Comparison of ENCODE assay signal across 1 cellular context in genomic region chr5:134427540-134428041, GRCh38.
TF ChIP-seq lines count a peak whose summit lies in the region.

No MANE protein-coding gene starts in this region.

TF ChIP-seq in HepG2, 621 proteins besides CTCF, POLR2A, EP300 and RAD21:
- TF ChIP-seq, protein P1, sequence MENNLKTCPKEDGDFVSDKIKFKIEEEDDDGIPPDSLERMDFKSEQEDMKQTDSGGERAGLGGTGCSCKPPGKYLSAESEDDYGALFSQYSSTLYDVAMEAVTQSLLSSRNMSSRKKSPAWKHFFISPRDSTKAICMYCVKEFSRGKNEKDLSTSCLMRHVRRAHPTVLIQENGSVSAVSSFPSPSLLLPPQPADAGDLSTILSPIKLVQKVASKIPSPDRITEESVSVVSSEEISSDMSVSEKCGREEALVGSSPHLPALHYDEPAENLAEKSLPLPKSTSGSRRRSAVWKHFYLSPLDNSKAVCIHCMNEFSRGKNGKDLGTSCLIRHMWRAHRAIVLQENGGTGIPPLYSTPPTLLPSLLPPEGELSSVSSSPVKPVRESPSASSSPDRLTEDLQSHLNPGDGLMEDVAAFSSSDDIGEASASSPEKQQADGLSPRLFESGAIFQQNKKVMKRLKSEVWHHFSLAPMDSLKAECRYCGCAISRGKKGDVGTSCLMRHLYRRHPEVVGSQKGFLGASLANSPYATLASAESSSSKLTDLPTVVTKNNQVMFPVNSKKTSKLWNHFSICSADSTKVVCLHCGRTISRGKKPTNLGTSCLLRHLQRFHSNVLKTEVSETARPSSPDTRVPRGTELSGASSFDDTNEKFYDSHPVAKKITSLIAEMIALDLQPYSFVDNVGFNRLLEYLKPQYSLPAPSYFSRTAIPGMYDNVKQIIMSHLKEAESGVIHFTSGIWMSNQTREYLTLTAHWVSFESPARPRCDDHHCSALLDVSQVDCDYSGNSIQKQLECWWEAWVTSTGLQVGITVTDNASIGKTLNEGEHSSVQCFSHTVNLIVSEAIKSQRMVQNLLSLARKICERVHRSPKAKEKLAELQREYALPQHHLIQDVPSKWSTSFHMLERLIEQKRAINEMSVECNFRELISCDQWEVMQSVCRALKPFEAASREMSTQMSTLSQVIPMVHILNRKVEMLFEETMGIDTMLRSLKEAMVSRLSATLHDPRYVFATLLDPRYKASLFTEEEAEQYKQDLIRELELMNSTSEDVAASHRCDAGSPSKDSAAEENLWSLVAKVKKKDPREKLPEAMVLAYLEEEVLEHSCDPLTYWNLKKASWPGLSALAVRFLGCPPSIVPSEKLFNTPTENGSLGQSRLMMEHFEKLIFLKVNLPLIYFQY (CRISPR knock-in tag; IDR thresholded peaks at IDR 0.05; ENCODE audit: borderline replicate concordance), result no peak
- TF ChIP-seq, protein P2, sequence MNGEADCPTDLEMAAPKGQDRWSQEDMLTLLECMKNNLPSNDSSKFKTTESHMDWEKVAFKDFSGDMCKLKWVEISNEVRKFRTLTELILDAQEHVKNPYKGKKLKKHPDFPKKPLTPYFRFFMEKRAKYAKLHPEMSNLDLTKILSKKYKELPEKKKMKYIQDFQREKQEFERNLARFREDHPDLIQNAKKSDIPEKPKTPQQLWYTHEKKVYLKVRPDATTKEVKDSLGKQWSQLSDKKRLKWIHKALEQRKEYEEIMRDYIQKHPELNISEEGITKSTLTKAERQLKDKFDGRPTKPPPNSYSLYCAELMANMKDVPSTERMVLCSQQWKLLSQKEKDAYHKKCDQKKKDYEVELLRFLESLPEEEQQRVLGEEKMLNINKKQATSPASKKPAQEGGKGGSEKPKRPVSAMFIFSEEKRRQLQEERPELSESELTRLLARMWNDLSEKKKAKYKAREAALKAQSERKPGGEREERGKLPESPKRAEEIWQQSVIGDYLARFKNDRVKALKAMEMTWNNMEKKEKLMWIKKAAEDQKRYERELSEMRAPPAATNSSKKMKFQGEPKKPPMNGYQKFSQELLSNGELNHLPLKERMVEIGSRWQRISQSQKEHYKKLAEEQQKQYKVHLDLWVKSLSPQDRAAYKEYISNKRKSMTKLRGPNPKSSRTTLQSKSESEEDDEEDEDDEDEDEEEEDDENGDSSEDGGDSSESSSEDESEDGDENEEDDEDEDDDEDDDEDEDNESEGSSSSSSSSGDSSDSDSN (CRISPR knock-in tag; IDR thresholded peaks at IDR 0.05), result no peak
- TF ChIP-seq REST (IDR thresholded peaks at IDR 0.05; ENCODE audit: borderline replicate concordance in 1 of 2, low read depth in 1 of 2, low read length in 2 of 2) (no peak), ZNF232 (CRISPR knock-in tag; IDR thresholded peaks at IDR 0.05; ENCODE audit: borderline replicate concordance) (no peak), FOXP1 (IDR thresholded peaks at IDR 0.05) (no peak), FOXP1 (CRISPR knock-in tag; IDR thresholded peaks at IDR 0.05) (no peak), PRPF4 (IDR thresholded peaks at IDR 0.05; ENCODE audit: low read depth, low read length, poor library complexity, severe bottlenecking) (no peak), ZNF329 (CRISPR knock-in tag; IDR thresholded peaks at IDR 0.05; ENCODE audit: low read depth) (no peak), ZFP36 (IDR thresholded peaks at IDR 0.05; ENCODE audit: borderline replicate concordance, low read depth, low read length, partially characterized antibody) (no peak), STAG1 (CRISPR knock-in tag; IDR thresholded peaks at IDR 0.05) (no peak), BHLHE40 (IDR thresholded peaks at IDR 0.05; ENCODE audit: low read length) (no peak), GPN1 (CRISPR knock-in tag; IDR thresholded peaks at IDR 0.05; ENCODE audit: borderline replicate concordance) (no peak), ZNF616 (CRISPR knock-in tag; IDR thresholded peaks at IDR 0.05; ENCODE audit: low read depth) (no peak), CENPX (CRISPR knock-in tag; IDR thresholded peaks at IDR 0.05) (no peak), ZNF333 (CRISPR knock-in tag; IDR thresholded peaks at IDR 0.05; ENCODE audit: borderline replicate concordance) (no peak), ZC3H4 (CRISPR knock-in tag; IDR thresholded peaks at IDR 0.05; ENCODE audit: borderline replicate concordance) (no peak), CREB1 (IDR thresholded peaks at IDR 0.05) (no peak), CREB1 (CRISPR knock-in tag; IDR thresholded peaks at IDR 0.05) (no peak), ZFY (CRISPR knock-in tag; IDR thresholded peaks at IDR 0.05) (no peak), FOXC1 (CRISPR knock-in tag; IDR thresholded peaks at IDR 0.05; ENCODE audit: borderline replicate concordance) (no peak), ZNF225 (CRISPR knock-in tag; IDR thresholded peaks at IDR 0.05) (no peak)
- TF ChIP-seq, protein P3, sequence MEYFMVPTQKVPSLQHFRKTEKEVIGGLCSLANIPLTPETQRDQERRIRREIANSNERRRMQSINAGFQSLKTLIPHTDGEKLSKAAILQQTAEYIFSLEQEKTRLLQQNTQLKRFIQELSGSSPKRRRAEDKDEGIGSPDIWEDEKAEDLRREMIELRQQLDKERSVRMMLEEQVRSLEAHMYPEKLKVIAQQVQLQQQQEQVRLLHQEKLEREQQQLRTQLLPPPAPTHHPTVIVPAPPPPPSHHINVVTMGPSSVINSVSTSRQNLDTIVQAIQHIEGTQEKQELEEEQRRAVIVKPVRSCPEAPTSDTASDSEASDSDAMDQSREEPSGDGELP (IDR thresholded peaks at IDR 0.05; ENCODE audit: borderline replicate concordance, low read depth), result no peak
